17 cellular contexts compared by ENCODE assay signal in genomic region chr10:13848530-13849425, GRCh38.
"Had no signal": no experiment of that assay in that cellular context is flagged by ENCODE, and none has a peak within 500 bp of the region (broad histone marks: within the 10 kb centered on the region; RNA-seq: fewer than 3 reads in every experiment).

No MANE protein-coding gene starts in this region.

- DNase-seq: activated CD4-positive, alpha-beta T cell treated with anti-CD3 and anti-CD28 coated beads for 1 hour; activated CD4-positive, alpha-beta T cell treated with anti-CD3 and anti-CD28 coated beads, Interleukin-2, amount 50 U/mL, for 4 hours; activated CD8-positive, alpha-beta memory T cell treated with anti-CD3 and anti-CD28 coated beads, Interleukin-2, amount 10 ng/mL, durations not matched to agents 7 days and 5 days; activated naive CD4-positive, alpha-beta T cell treated with anti-CD3 and anti-CD28 coated beads for 36 hours; activated T-cell treated with anti-CD3 and anti-CD28 coated beads, Interleukin-2, amount 50 U/mL, for 1 hour; foreskin fibroblast; hypothalamus; kidney; left lung; mammary epithelial cell; naive thymus-derived CD8-positive, alpha-beta T cell; nucleus accumbens; T1000; upper lobe of right lung had no signal

- H3K4me3 Mint-ChIP-seq: activated CD8-positive, alpha-beta memory T cell treated with anti-CD3 and anti-CD28 coated beads, Interleukin-2, amount 10 ng/mL, durations not matched to agents 7 days and 5 days; activated naive CD4-positive, alpha-beta T cell treated with anti-CD3 and anti-CD28 coated beads for 36 hours; naive thymus-derived CD8-positive, alpha-beta T cell; stimulated activated naive CD8-positive, alpha-beta T cell treated with anti-CD3 and anti-CD28 coated beads, Interleukin-15, Interleukin-2, amounts not matched to agents 100 ng/mL and 50 ng/mL, for 24 hours had no signal

- H3K9me3 Mint-ChIP-seq: activated naive CD4-positive, alpha-beta T cell treated with anti-CD3 and anti-CD28 coated beads for 36 hours; activated T-helper 2 cell treated with anti-CD3 and anti-CD28 coated beads, Interferon-gamma antibody, Interleukin-2, Interleukin-4, amounts not matched to agents 10 μg/mL and 5 μg/mL and 100 μg/mL, durations not matched to agents 14 hours and 24 hours and 36 hours; naive thymus-derived CD8-positive, alpha-beta T cell; stimulated activated naive CD8-positive, alpha-beta T cell treated with anti-CD3 and anti-CD28 coated beads, Interleukin-15, Interleukin-2, amounts not matched to agents 100 ng/mL and 50 ng/mL, for 24 hours had no signal

- H3K27ac Mint-ChIP-seq: activated CD8-positive, alpha-beta memory T cell treated with anti-CD3 and anti-CD28 coated beads, Interleukin-2, amount 10 ng/mL, durations not matched to agents 7 days and 5 days; activated naive CD4-positive, alpha-beta T cell treated with anti-CD3 and anti-CD28 coated beads for 36 hours; activated T-helper 2 cell treated with anti-CD3 and anti-CD28 coated beads, Interferon-gamma antibody, Interleukin-2, Interleukin-4, amounts not matched to agents 10 μg/mL and 5 μg/mL and 100 μg/mL, durations not matched to agents 14 hours and 24 hours and 36 hours; progenitor cell of endocrine pancreas; stimulated activated naive CD8-positive, alpha-beta T cell treated with anti-CD3 and anti-CD28 coated beads, Interleukin-15, Interleukin-2, amounts not matched to agents 100 ng/mL and 50 ng/mL, for 24 hours had no signal

- H3K36me3 Mint-ChIP-seq: activated CD8-positive, alpha-beta memory T cell treated with anti-CD3 and anti-CD28 coated beads, Interleukin-2, amount 10 ng/mL, durations not matched to agents 7 days and 5 days; naive thymus-derived CD8-positive, alpha-beta T cell had no signal

- H3K27me3 Mint-ChIP-seq: progenitor cell of endocrine pancreas had no signal

- H3K4me1 Mint-ChIP-seq: activated CD8-positive, alpha-beta memory T cell treated with anti-CD3 and anti-CD28 coated beads, Interleukin-2, amount 10 ng/mL, durations not matched to agents 7 days and 5 days had no signal

- ATAC-seq: activated CD8-positive, alpha-beta memory T cell treated with anti-CD3 and anti-CD28 coated beads, Interleukin-2, amount 10 ng/mL, durations not matched to agents 7 days and 5 days; left lung; naive thymus-derived CD8-positive, alpha-beta T cell; upper lobe of right lung had no signal
